ENCODE assay signal across 8 cellular contexts in genomic region chr1:2382621-2383361, GRCh38. TPM values are rescaled to one million over a fixed set of nuclear protein-coding genes. Genes with fewer than 3 reads are reported as not detected.
A peak's percentile ranks its signal among the peaks of the same experiment; 100 is the strongest.
DNase-seq lines count a peak whose midpoint lies in the region; ATAC-seq and TF ChIP-seq lines count a peak whose summit lies in the region.

No MANE protein-coding gene starts in this region.

- peak; percentile 52 for DNase-seq in activated CD8-positive, alpha-beta memory T cell treated with anti-CD3 and anti-CD28 coated beads, Interleukin-2, amount 10 ng/mL, durations not matched to agents 7 days and 5 days
- no peak for DNase-seq in activated CD8-positive, alpha-beta memory T cell treated with anti-CD3 and anti-CD28 coated beads, Interleukin-2, amount 50 U/mL, for 48 hours
- DNase-seq in RPMI8226 = peak; percentile 65
- peak; percentile 72 for DNase-seq in endothelial cell (ENCODE audit: low spot score)
- DNase-seq in neural crest cell (ENCODE audit: low read depth, low spot score) = peak; percentile 56
- DNase-seq in GDM1 (lab: John Stamatoyannopoulos, UW) = no peak

- CTCF ChIA-PET in activated CD8-positive, alpha-beta memory T cell treated with anti-CD3 and anti-CD28 coated beads, Interleukin-2, amount 10 ng/mL, durations not matched to agents 7 days and 5 days (lab: Charles Lee) = interaction anchor here (0.6 to 7.1 kb wide), 18 partner anchors 8 to 289 kb away, joined by 3 to 217 read pairs (median 6); partner anchors contain the start of genes FAAP20, MORN1 and RER1

- peak; percentile 54 for TF ChIP-seq CTCF in endothelial cell (IDR thresholded peaks at IDR 0.05; ENCODE audit: unreplicated experiment)
- peak; percentile 64 for TF ChIP-seq CTCF in neural crest cell (conservative IDR thresholded peaks at IDR 0.05)

- no peaks in the 10 kb centered on the region for H3K27me3 Mint-ChIP-seq in activated CD8-positive, alpha-beta memory T cell treated with anti-CD3 and anti-CD28 coated beads, Interleukin-2, amount 10 ng/mL, durations not matched to agents 7 days and 5 days
- H3K27me3 Mint-ChIP-seq in endothelial cell (ENCODE audit: unreplicated experiment) (peaks cover 3% of the 10 kb centered on the region), neural crest cell (ENCODE audit: low read depth) (no peaks in the 10 kb centered on the region)

- peaks cover 2% of the 10 kb centered on the region for H3K4me1 Mint-ChIP-seq in activated CD8-positive, alpha-beta memory T cell treated with anti-CD3 and anti-CD28 coated beads, Interleukin-2, amount 10 ng/mL, durations not matched to agents 7 days and 5 days
- no peaks in the 10 kb centered on the region for H3K4me1 Mint-ChIP-seq in endothelial cell (ENCODE audit: unreplicated experiment)
- no peaks in the 10 kb centered on the region for H3K4me1 Mint-ChIP-seq in neural crest cell

- no peak overlapping the region for H3K4me3 Mint-ChIP-seq in activated CD8-positive, alpha-beta memory T cell treated with anti-CD3 and anti-CD28 coated beads, Interleukin-2, amount 10 ng/mL, durations not matched to agents 7 days and 5 days
- H3K4me3 Mint-ChIP-seq in endothelial cell (ENCODE audit: unreplicated experiment) (no peak overlapping the region), neural crest cell (peak overlapping the region; percentile 44)

- no peaks in the 10 kb centered on the region for H3K9me3 Mint-ChIP-seq in activated CD8-positive, alpha-beta memory T cell treated with anti-CD3 and anti-CD28 coated beads, Interleukin-2, amount 10 ng/mL, durations not matched to agents 7 days and 5 days (ENCODE audit: low read depth)
- H3K9me3 Mint-ChIP-seq in endothelial cell (ENCODE audit: unreplicated experiment) (no peaks in the 10 kb centered on the region), neural crest cell (no peaks in the 10 kb centered on the region)

- no peaks in the 10 kb centered on the region for H3K36me3 Mint-ChIP-seq in activated CD8-positive, alpha-beta memory T cell treated with anti-CD3 and anti-CD28 coated beads, Interleukin-2, amount 10 ng/mL, durations not matched to agents 7 days and 5 days
- H3K36me3 Mint-ChIP-seq in endothelial cell (ENCODE audit: low read depth, unreplicated experiment) (peaks cover 2% of the 10 kb centered on the region), neural crest cell (ENCODE audit: low read depth) (no peaks in the 10 kb centered on the region)

- H3K27ac Mint-ChIP-seq in activated CD8-positive, alpha-beta memory T cell treated with anti-CD3 and anti-CD28 coated beads, Interleukin-2, amount 10 ng/mL, durations not matched to agents 7 days and 5 days = no peak overlapping the region
- H3K27ac Mint-ChIP-seq in endothelial cell (ENCODE audit: unreplicated experiment) = no peak overlapping the region
- no peak overlapping the region for H3K27ac Mint-ChIP-seq in neural crest cell (ENCODE audit: unreplicated experiment)

- ATAC-seq in activated CD8-positive, alpha-beta memory T cell treated with anti-CD3 and anti-CD28 coated beads, Interleukin-2, amount 10 ng/mL, durations not matched to agents 7 days and 5 days = no peak
- ATAC-seq in GM18861 (IDR thresholded peaks at IDR 0.05; ENCODE audit: unreplicated experiment) (no peak), GM21576 (IDR thresholded peaks at IDR 0.05; ENCODE audit: unreplicated experiment) (no peak)

RNA-seq across cellular contexts. Expression of gene MORN1, which starts 8.6 kb away (rescaled TPM):
- 1 to 10 TPM; 8.0 to 8.5 TPM for total RNA-seq in activated CD8-positive, alpha-beta memory T cell treated with anti-CD3 and anti-CD28 coated beads, Interleukin-2, amount 10 ng/mL, durations not matched to agents 7 days and 5 days
- total RNA-seq in endothelial cell (ENCODE audit: unreplicated experiment) = 12.1 TPM
- 23.7 and 24.4 TPM in 2 replicates for total RNA-seq in neural crest cell

RNA-seq across cellular contexts. Expression of gene RER1, which starts 8.8 kb away (rescaled TPM):
- total RNA-seq in activated CD8-positive, alpha-beta memory T cell treated with anti-CD3 and anti-CD28 coated beads, Interleukin-2, amount 10 ng/mL, durations not matched to agents 7 days and 5 days = 100 to 1,000 TPM; 146 to 174 TPM
- total RNA-seq in endothelial cell (ENCODE audit: unreplicated experiment) (141 TPM), neural crest cell (108 and 111 TPM in 2 replicates)

RNA-seq across cellular contexts. Expression of gene PEX10, which starts 29.6 kb away (rescaled TPM):
- total RNA-seq in activated CD8-positive, alpha-beta memory T cell treated with anti-CD3 and anti-CD28 coated beads, Interleukin-2, amount 10 ng/mL, durations not matched to agents 7 days and 5 days = 10 to 100 TPM in 1 of 2 experiments, 1 to 10 TPM in 1; 8.7 to 12.3 TPM
- total RNA-seq in endothelial cell (ENCODE audit: unreplicated experiment) = 25.4 TPM
- 31.2 and 31.9 TPM in 2 replicates for total RNA-seq in neural crest cell

Comparison
In these comparisons a context has a peak if more than half of its experiments do, and no peak if none do; other contexts are left out.
1. DNase-seq: peak in activated CD8-positive, alpha-beta memory T cell treated with anti-CD3 and anti-CD28 coated beads, Interleukin-2, amount 10 ng/mL, durations not matched to agents 7 days and 5 days (single experiment), RPMI8226 (single experiment), endothelial cell (single experiment) and neural crest cell (single experiment); none in activated CD8-positive, alpha-beta memory T cell treated with anti-CD3 and anti-CD28 coated beads, Interleukin-2, amount 50 U/mL, for 48 hours (single experiment) and GDM1 (single experiment).